18 cellular contexts compared by ENCODE assay signal in the genomic region with DNA sequence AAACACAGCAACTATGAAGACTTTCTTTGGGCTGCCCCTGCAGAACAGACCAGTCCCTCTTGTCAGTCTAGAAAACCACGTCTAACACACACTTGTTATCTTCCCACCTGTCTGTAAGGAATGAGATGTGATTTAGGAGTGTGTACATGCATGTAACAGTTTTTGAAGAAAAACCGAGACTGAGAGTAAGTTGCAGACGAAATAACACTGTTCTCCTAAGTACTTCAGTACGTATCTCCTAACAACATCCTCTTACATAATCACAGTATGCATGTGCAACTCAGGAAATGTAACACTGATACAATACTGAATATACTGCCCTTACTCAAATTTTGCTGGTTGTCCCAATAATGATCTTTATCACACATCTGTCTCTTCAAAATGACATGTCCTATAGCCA. TPM values are rescaled to one million over a fixed set of nuclear protein-coding genes. Genes with fewer than 3 reads are reported as not detected.
DNase-seq lines count a peak whose midpoint lies in the region; ATAC-seq, FAIRE-seq and TF ChIP-seq lines count a peak whose summit lies in the region.
"Had no signal": no experiment of that assay in that cellular context is flagged by ENCODE, and none has a peak within 500 bp of the region (broad histone marks: within the 10 kb centered on the region; RNA-seq: fewer than 3 reads in every experiment).

No MANE protein-coding gene starts in this region.

- H3K27me3 Mint-ChIP-seq in WTC11 (ENCODE audit: low read depth) = no peaks in the 10 kb centered on the region
- H3K27me3 Mint-ChIP-seq: activated CD4-positive, alpha-beta memory T cell treated with anti-CD3 and anti-CD28 coated beads, Interleukin-2, amount 10 ng/mL, durations not matched to agents 7 days and 5 days had no signal

- peaks cover 32% of the 10 kb centered on the region for H3K4me1 Mint-ChIP-seq in WTC11

- H3K27ac Mint-ChIP-seq in WTC11 = peak overlapping the region; percentile 1; the same call in 1 of the 2 replicates
- H3K27ac Mint-ChIP-seq: activated CD4-positive, alpha-beta memory T cell treated with anti-CD3 and anti-CD28 coated beads, Interleukin-2, amount 10 ng/mL, durations not matched to agents 7 days and 5 days; activated naive CD4-positive, alpha-beta T cell treated with anti-CD3 and anti-CD28 coated beads for 36 hours had no signal

- no peak for ATAC-seq in WTC11
- ATAC-seq in mucosa of descending colon = peak; percentile 35

- no peaks in the 10 kb centered on the region for H3K27me3 ChIP-seq in BLaER1 treated with 17β-estradiol and CSF1 and Interleukin-3, amounts not matched to agents 10 nM and 100 nM
- H3K27me3 ChIP-seq: cardiac muscle cell, uterus had no signal

- TF ChIP-seq POLR2A in GM12891 (IDR thresholded peaks at IDR 0.05; ENCODE audit: low read depth, low read length) = no peak

- peaks cover 97 to 100% (median 100%) of the 10 kb centered on the region in 11 experiments for H4K20me1 ChIP-seq in BLaER1 treated with 17β-estradiol and CSF1 and Interleukin-3, amounts not matched to agents 10 nM and 100 nM

- H3K4me3 Mint-ChIP-seq in WTC11 = no peak overlapping the region
- H3K4me3 Mint-ChIP-seq: activated CD4-positive, alpha-beta memory T cell treated with anti-CD3 and anti-CD28 coated beads, Interleukin-2, amount 10 ng/mL, durations not matched to agents 7 days and 5 days; activated naive CD4-positive, alpha-beta T cell treated with anti-CD3 and anti-CD28 coated beads for 36 hours had no signal

- peak overlapping the region in 10 of 11 experiments; percentile 0 to 79 (median 48); a peak in 18 of 22 replicates for H3K27ac ChIP-seq in BLaER1 treated with 17β-estradiol and CSF1 and Interleukin-3, amounts not matched to agents 10 nM and 100 nM
- H3K27ac ChIP-seq: cardiac muscle cell, uterus had no signal

- POLR2A ChIA-PET in WTC11 (lab: Charles Lee) = no interaction called here

- DNase-seq in GM12891 (ENCODE audit: insufficient read length, low spot score) = no peak
- no peak for DNase-seq in WTC11 (ENCODE audit: low spot score)
- no peak for DNase-seq in mucosa of descending colon
- DNase-seq in NCI-H526 treated with DMSO at 0.1 percent for 48 hours (lab: John Stamatoyannopoulos, UW) = no peak
- no peak for DNase-seq in iPS-NIHi7 (ENCODE audit: extremely low spot score)
- no peak for DNase-seq in NCI-H446 (lab: John Stamatoyannopoulos, UW)
- DNase-seq in GM13977 (ENCODE audit: low spot score) = no peak
- DNase-seq: activated CD4-positive, alpha-beta memory T cell treated with anti-CD3 and anti-CD28 coated beads, Interleukin-2, amount 10 ng/mL, durations not matched to agents 7 days and 5 days; activated naive CD4-positive, alpha-beta T cell treated with anti-CD3 and anti-CD28 coated beads for 36 hours; DND-41; NCI-H1092 treated with DMSO at 0.1 percent for 48 hours; NCI-H446 treated with DMSO at 0.1 percent for 48 hours; stimulated activated CD8-positive, alpha-beta memory T cell treated with anti-CD3 and anti-CD28 coated beads, Interleukin-4, amount 100 ng/mL, for 48 hours; uterus had no signal

- CTCF ChIA-PET in WTC11 (lab: Charles Lee) = interaction anchor here (1.1 kb wide), 1 partner anchor 26 kb away, joined by 4 read pairs; a partner anchor contains a TSS

- intact Hi-C loops in mucosa of descending colon (cut with DNase I, micrococcal nuclease) = no loop called here

- no peaks in the 10 kb centered on the region for H3K9me3 ChIP-seq in BLaER1 treated with 17β-estradiol and CSF1 and Interleukin-3, amounts not matched to agents 10 nM and 100 nM (replicated peaks in 1 of 11)
- H3K9me3 ChIP-seq in mucosa of descending colon = no peaks in the 10 kb centered on the region
- H3K9me3 ChIP-seq: uterus had no signal

- H3K4me1 ChIP-seq in BLaER1 treated with 17β-estradiol and CSF1 and Interleukin-3, amounts not matched to agents 10 nM and 100 nM = peaks cover 48 to 74% (median 64%) of the 10 kb centered on the region in 10 experiments
- H3K4me1 ChIP-seq in mucosa of descending colon (ENCODE audit: low read depth) = no peaks in the 10 kb centered on the region

- peak overlapping the region in 5 of 11 experiments; percentile 5 to 35 (median 31); a peak in 6 of 22 replicates for H3K9ac ChIP-seq in BLaER1 treated with 17β-estradiol and CSF1 and Interleukin-3, amounts not matched to agents 10 nM and 100 nM

- in situ Hi-C loops in GM13977 (cut with MboI; ENCODE audit: low pct_unique_long_range_greater_than_20kb, low sequenced_read_pairs, unreplicated experiment) = no loop called here

- peak overlapping the region in 2 of 10 experiments; percentile 4 to 8; a peak in 3 of 20 replicates for H3K4me3 ChIP-seq in BLaER1 treated with 17β-estradiol and CSF1 and Interleukin-3, amounts not matched to agents 10 nM and 100 nM
- H3K4me3 ChIP-seq in mucosa of descending colon = no peak overlapping the region
- H3K4me3 ChIP-seq: cardiac muscle cell, uterus had no signal

- H3K36me3 ChIP-seq in BLaER1 treated with 17β-estradiol and CSF1 and Interleukin-3, amounts not matched to agents 10 nM and 100 nM = peaks cover 12 to 59% (median 42%) of the 10 kb centered on the region in 11 experiments
- no peaks in the 10 kb centered on the region for H3K36me3 ChIP-seq in mucosa of descending colon (ENCODE audit: low read depth)
- H3K36me3 ChIP-seq: uterus had no signal

- no peaks in the 10 kb centered on the region for H3K36me3 Mint-ChIP-seq in WTC11

- no peaks in the 10 kb centered on the region for H3K9me3 Mint-ChIP-seq in WTC11
- H3K9me3 Mint-ChIP-seq: activated CD4-positive, alpha-beta memory T cell treated with anti-CD3 and anti-CD28 coated beads, Interleukin-2, amount 10 ng/mL, durations not matched to agents 7 days and 5 days; activated naive CD4-positive, alpha-beta T cell treated with anti-CD3 and anti-CD28 coated beads for 36 hours had no signal

- peak overlapping the region; percentile 16 to 90 (median 72); a peak in 19 of 22 replicates for H3K4me2 ChIP-seq in BLaER1 treated with 17β-estradiol and CSF1 and Interleukin-3, amounts not matched to agents 10 nM and 100 nM

- TF ChIP-seq CTCF in WTC11 (IDR thresholded peaks at IDR 0.05) (no peak), mucosa of descending colon (IDR thresholded peaks at IDR 0.05) (no peak), GM13977 (IDR thresholded peaks at IDR 0.05; ENCODE audit: extremely low read depth, insufficient read depth, missing control alignments) (no peak)

- peak; percentile 20 for FAIRE-seq in GM12891 (lab: Jason Lieb, UNC)
- FAIRE-seq: endometrium, keratinocyte had no signal

TF ChIP-seq in GM12891, 5 proteins besides CTCF, POLR2A, EP300 and RAD21:
- no peak for TF ChIP-seq SPI1 (IDR thresholded peaks at IDR 0.05; ENCODE audit: low read depth, low read length)
- no peak for TF ChIP-seq POLR2AphosphoS5 (IDR thresholded peaks at IDR 0.05; ENCODE audit: low read depth, low read length)
- TF ChIP-seq TAF1 (IDR thresholded peaks at IDR 0.05; ENCODE audit: low read depth, low read length) = no peak

TF ChIP-seq in WTC11, 78 proteins besides CTCF, POLR2A, EP300 and RAD21 (continues in another document):
- TF ChIP-seq NR2C2 (CRISPR knock-in tag; IDR thresholded peaks at IDR 0.05) = no peak
- no peak for TF ChIP-seq GRHL2 (CRISPR knock-in tag; IDR thresholded peaks at IDR 0.05; ENCODE audit: insufficient replicate concordance, severe bottlenecking)
- TF ChIP-seq, protein P1, sequence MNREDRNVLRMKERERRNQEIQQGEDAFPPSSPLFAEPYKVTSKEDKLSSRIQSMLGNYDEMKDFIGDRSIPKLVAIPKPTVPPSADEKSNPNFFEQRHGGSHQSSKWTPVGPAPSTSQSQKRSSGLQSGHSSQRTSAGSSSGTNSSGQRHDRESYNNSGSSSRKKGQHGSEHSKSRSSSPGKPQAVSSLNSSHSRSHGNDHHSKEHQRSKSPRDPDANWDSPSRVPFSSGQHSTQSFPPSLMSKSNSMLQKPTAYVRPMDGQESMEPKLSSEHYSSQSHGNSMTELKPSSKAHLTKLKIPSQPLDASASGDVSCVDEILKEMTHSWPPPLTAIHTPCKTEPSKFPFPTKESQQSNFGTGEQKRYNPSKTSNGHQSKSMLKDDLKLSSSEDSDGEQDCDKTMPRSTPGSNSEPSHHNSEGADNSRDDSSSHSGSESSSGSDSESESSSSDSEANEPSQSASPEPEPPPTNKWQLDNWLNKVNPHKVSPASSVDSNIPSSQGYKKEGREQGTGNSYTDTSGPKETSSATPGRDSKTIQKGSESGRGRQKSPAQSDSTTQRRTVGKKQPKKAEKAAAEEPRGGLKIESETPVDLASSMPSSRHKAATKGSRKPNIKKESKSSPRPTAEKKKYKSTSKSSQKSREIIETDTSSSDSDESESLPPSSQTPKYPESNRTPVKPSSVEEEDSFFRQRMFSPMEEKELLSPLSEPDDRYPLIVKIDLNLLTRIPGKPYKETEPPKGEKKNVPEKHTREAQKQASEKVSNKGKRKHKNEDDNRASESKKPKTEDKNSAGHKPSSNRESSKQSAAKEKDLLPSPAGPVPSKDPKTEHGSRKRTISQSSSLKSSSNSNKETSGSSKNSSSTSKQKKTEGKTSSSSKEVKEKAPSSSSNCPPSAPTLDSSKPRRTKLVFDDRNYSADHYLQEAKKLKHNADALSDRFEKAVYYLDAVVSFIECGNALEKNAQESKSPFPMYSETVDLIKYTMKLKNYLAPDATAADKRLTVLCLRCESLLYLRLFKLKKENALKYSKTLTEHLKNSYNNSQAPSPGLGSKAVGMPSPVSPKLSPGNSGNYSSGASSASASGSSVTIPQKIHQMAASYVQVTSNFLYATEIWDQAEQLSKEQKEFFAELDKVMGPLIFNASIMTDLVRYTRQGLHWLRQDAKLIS (CRISPR knock-in tag; IDR thresholded peaks at IDR 0.05; ENCODE audit: borderline replicate concordance) = no peak
- no peak for TF ChIP-seq IRF2 (CRISPR knock-in tag; IDR thresholded peaks at IDR 0.05; ENCODE audit: borderline replicate concordance, low read depth)
- TF ChIP-seq, protein P2, sequence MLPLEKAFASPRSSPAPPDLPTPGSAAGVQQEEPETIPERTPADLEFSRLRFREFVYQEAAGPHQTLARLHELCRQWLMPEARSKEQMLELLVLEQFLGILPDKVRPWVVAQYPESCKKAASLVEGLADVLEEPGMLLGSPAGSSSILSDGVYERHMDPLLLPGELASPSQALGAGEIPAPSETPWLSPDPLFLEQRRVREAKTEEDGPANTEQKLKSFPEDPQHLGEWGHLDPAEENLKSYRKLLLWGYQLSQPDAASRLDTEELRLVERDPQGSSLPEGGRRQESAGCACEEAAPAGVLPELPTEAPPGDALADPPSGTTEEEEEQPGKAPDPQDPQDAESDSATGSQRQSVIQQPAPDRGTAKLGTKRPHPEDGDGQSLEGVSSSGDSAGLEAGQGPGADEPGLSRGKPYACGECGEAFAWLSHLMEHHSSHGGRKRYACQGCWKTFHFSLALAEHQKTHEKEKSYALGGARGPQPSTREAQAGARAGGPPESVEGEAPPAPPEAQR (CRISPR knock-in tag; IDR thresholded peaks at IDR 0.05) = no peak

RNA-seq across cellular contexts. Expression of a gene that starts 25.8 kb away (rescaled TPM):
- polyA plus RNA-seq in GM12891 (2012; ENCODE audit: low read depth, missing spikeins) = 10.7 TPM
- 46.3 to 53.4 TPM (median 49.6 TPM) in 3 replicates for total RNA-seq in WTC11 (2021)
- 100 to 1,000 TPM in 1 of 3 donors, 10 to 100 TPM in 2; 57.9 to 107 (median 81.6) TPM for total RNA-seq in mucosa of descending colon
